In the genomic region with DNA sequence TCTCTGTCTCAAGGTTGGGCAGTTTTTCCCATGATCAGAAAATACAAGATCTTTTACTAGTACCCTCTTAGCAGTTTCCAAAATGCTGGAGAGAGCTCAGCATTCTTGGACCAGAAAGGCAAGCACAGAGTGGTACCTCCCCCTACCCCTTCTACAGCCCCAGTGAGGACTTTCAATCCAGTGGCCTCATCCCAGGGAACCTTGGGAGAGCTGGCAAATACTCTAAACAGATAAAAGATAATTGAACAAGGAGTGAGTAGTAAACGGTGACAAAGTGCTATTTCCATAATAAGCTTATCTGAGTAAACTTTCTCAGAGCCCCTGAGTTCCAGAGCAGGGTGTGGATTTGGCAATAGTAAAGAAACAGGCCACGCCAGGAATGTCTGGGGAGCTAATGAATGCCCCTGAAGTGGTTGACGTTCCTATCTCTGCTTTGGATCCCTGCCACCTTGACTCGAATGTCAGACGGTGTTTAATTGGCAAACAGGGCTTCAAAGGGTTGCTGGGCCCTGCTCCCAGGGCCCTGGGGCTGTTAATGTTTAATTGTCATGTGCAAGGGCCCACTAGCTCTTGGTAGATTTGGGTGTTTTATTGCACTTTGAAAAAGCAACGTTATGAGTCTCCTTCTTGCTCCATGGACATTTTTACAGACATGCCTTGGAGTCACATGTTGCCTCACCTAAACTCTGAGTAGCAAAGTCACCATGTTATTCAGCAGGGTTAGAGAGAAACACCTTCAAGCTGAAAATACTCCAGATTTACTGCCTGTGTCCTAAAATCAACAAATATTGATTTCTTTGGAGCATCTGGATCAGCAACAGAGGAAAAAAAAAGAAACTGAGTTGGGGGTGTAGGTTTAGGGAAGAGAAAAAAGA, we compare ENCODE assay signal across 16 cellular contexts.
A peak's percentile ranks its signal among the peaks of the same experiment; 100 is the strongest.
DNase-seq lines count a peak whose midpoint lies in the region; ATAC-seq, FAIRE-seq and TF ChIP-seq lines count a peak whose summit lies in the region.
"Had no signal": no experiment of that assay in that cellular context is flagged by ENCODE, and none has a peak within 500 bp of the region (broad histone marks: within the 10 kb centered on the region; RNA-seq: fewer than 3 reads in every experiment).

No MANE protein-coding gene starts in this region.

- H3K9me2 ChIP-seq in hepatocyte (replicated peaks; ENCODE audit: insufficient read depth) = no peaks in the 10 kb centered on the region

- H3K4me3 ChIP-seq in HEK293 (ENCODE audit: low read depth, low read length) = no peak overlapping the region
- no peak overlapping the region for H3K4me3 ChIP-seq in hepatocyte
- no peak overlapping the region for H3K4me3 ChIP-seq in pancreas
- no peak overlapping the region for H3K4me3 ChIP-seq in coronary artery
- H3K4me3 ChIP-seq: smooth muscle cell had no signal

- DNase-seq in NCI-H1105 (lab: John Stamatoyannopoulos, UW) (peak; percentile 8), hepatocyte (ENCODE audit: low spot score) (peak; percentile 88), pancreas (peak in 4 of 6 donors; percentile 62 to 88 (median 78)), coronary artery (ENCODE audit: low spot score) (no peak), HPDE6-E6E7 (ENCODE audit: extremely low spot score) (no peak), HEK293T (ENCODE audit: extremely low spot score) (no peak)
- DNase-seq: activated CD4-positive, alpha-beta T cell treated with anti-CD3 and anti-CD28 coated beads for 36 hours; activated T-cell treated with anti-CD3 and anti-CD28 coated beads, Interleukin-2, amount 50 U/mL, for 48 hours; CD4-positive, CD25-positive, alpha-beta regulatory T cell; immature natural killer cell; NCI-H1694 treated with DMSO at 0.1 percent for 48 hours; nephron progenitor cell; substantia nigra; SW 1271 had no signal

- intact Hi-C loops in pancreas (cut with DNase I) = no loop called here

- no peaks in the 10 kb centered on the region for H3K27me3 ChIP-seq in hepatocyte
- H3K27me3 ChIP-seq in pancreas = no peaks in the 10 kb centered on the region

- H4K20me1 ChIP-seq in hepatocyte (ENCODE audit: insufficient read depth, poor library complexity, severe bottlenecking) = no peaks in the 10 kb centered on the region

- POLR2A ChIA-PET in HEK293 (lab: Yijun Ruan, JAX) (interaction anchor here (0.6 to 1.0 kb wide), 4 partner anchors 18 to 486 kb away, joined by 3 to 6 read pairs (median 3); no protein-coding TSS in a partner anchor), HEK293T (lab: Yijun Ruan, JAX) (no interaction called here)

- H2AFZ ChIP-seq in hepatocyte = no peak overlapping the region

- TF ChIP-seq CTCF in HEK293 (tag by site-specific recombination; IDR thresholded peaks at IDR 0.05) = no peak
- TF ChIP-seq CTCF in hepatocyte (IDR thresholded peaks at IDR 0.05; ENCODE audit: poor library complexity) = no peak
- no peak for TF ChIP-seq CTCF in pancreas (IDR thresholded peaks at IDR 0.05)
- TF ChIP-seq CTCF in coronary artery (IDR thresholded peaks at IDR 0.05) = no peak

- H3K36me3 ChIP-seq in HEK293 (ENCODE audit: control insufficient read depth in 2 of 2, insufficient read depth in 1 of 2, low read length in 2 of 2) (no peaks in the 10 kb centered on the region), hepatocyte (replicated peaks; ENCODE audit: insufficient read depth, low read depth) (no peaks in the 10 kb centered on the region), pancreas (no peaks in the 10 kb centered on the region)

- peak; percentile 88 to 96 (median 92) for ATAC-seq in pancreas
- ATAC-seq: activated CD4-positive, alpha-beta T cell treated with anti-CD3 and anti-CD28 coated beads for 36 hours had no signal

- CTCF ChIA-PET in HEK293 (lab: Yijun Ruan, JAX) = interaction anchor here (0.7 kb wide), 1 partner anchor 10 kb away, joined by 4 read pairs; no protein-coding TSS in a partner anchor
- CTCF ChIA-PET in HEK293T (lab: Yijun Ruan, JAX) = no interaction called here

- 5% methylated on average over 6 of the region's 6 CpGs for WGBS in hepatocyte (ENCODE audit: low lambda C conversion rate, missing lambda C conversion rate)
- WGBS in pancreas, 2 donors = 2 to 4% methylated on average over 6 of the region's 6 CpGs

- peak overlapping the region; percentile 17 for H3K4me2 ChIP-seq in hepatocyte
- H3K4me2 ChIP-seq: smooth muscle cell had no signal

- peaks cover 10% of the 10 kb centered on the region; the same call in 1 of the 2 replicates for H3K4me1 ChIP-seq in HEK293 (ENCODE audit: control insufficient read depth, insufficient read depth, low read length)
- peaks cover 15% of the 10 kb centered on the region for H3K4me1 ChIP-seq in hepatocyte (ENCODE audit: insufficient read depth)
- H3K4me1 ChIP-seq in pancreas = peaks cover 10 to 16% (median 14%) of the 10 kb centered on the region in 3 donors

- H3K27ac ChIP-seq in HEK293 (ENCODE audit: extremely low read depth, low read depth, low read length) (peak overlapping the region; percentile 61), hepatocyte (peak overlapping the region; percentile 91), pancreas (peak overlapping the region in 2 of 4 donors; percentile 20 to 39), coronary artery (no peak overlapping the region)

- H3K79me2 ChIP-seq in hepatocyte = no peaks in the 10 kb centered on the region

- H3K9me3 ChIP-seq in HEK293 (ENCODE audit: control insufficient read depth, insufficient read depth, low read depth, low read length) (no peaks in the 10 kb centered on the region), hepatocyte (ENCODE audit: low read depth) (no peaks in the 10 kb centered on the region), pancreas (no peaks in the 10 kb centered on the region)

- no peak for FAIRE-seq in pancreas (lab: Jason Lieb, UNC)

TF ChIP-seq in HEK293, 187 proteins besides CTCF, POLR2A, EP300 and RAD21 (continues in another document):
- TF ChIP-seq ZNF623 (tag by site-specific recombination; IDR thresholded peaks at IDR 0.05) = peak; percentile 36; the same call in 1 of the 2 replicates
- TF ChIP-seq ZNF354C (tag by site-specific recombination; IDR thresholded peaks at IDR 0.05; ENCODE audit: borderline replicate concordance, low read depth) = no peak
- peak; percentile 37; the same call in 1 of the 2 replicates for TF ChIP-seq ZFP69B (tag by site-specific recombination; IDR thresholded peaks at IDR 0.05)
- peak; percentile 89 for TF ChIP-seq GLIS1 (tag by site-specific recombination; IDR thresholded peaks at IDR 0.05)
- 0 out of 2 replicates have a peak, but pooled peaks have one; percentile 16 for TF ChIP-seq ZBTB17 (tag by site-specific recombination; IDR thresholded peaks at IDR 0.05)
- TF ChIP-seq HOXD13 (CRISPR knock-in tag; IDR thresholded peaks at IDR 0.05; ENCODE audit: borderline replicate concordance) = 0 out of 2 replicates have a peak, but pooled peaks have one; percentile 12
- TF ChIP-seq ZNF24 (tag by site-specific recombination; IDR thresholded peaks at IDR 0.05) = no peak
- TF ChIP-seq, protein P1, sequence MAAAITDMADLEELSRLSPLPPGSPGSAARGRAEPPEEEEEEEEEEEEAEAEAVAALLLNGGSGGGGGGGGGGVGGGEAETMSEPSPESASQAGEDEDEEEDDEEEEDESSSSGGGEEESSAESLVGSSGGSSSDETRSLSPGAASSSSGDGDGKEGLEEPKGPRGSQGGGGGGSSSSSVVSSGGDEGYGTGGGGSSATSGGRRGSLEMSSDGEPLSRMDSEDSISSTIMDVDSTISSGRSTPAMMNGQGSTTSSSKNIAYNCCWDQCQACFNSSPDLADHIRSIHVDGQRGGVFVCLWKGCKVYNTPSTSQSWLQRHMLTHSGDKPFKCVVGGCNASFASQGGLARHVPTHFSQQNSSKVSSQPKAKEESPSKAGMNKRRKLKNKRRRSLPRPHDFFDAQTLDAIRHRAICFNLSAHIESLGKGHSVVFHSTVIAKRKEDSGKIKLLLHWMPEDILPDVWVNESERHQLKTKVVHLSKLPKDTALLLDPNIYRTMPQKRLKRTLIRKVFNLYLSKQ (tag by site-specific recombination; IDR thresholded peaks at IDR 0.05; ENCODE audit: borderline replicate concordance) = no peak
- peak; percentile 52; the same call in 1 of the 2 replicates for TF ChIP-seq TCF7L2 (IDR thresholded peaks at IDR 0.05; ENCODE audit: borderline replicate concordance, low read depth, low read length)
- peak; percentile 78 for TF ChIP-seq OSR2 (tag by site-specific recombination; IDR thresholded peaks at IDR 0.05)
- peak; percentile 77 for TF ChIP-seq FEZF1 (tag by site-specific recombination; IDR thresholded peaks at IDR 0.05)

TF ChIP-seq in HEK293T, 16 proteins besides CTCF, POLR2A, EP300 and RAD21:
- no peak for TF ChIP-seq FOXK2 (IDR thresholded peaks at IDR 0.05)
- no peak for TF ChIP-seq HDGF (IDR thresholded peaks at IDR 0.05; ENCODE audit: borderline replicate concordance)
- TF ChIP-seq LEF1 (IDR thresholded peaks at IDR 0.05; ENCODE audit: borderline replicate concordance) = no peak

Comparison
In these comparisons a context has a peak if more than half of its experiments do, and no peak if none do; other contexts are left out.
1. H3K27ac ChIP-seq: peak in HEK293 (single experiment) and hepatocyte (single experiment); none in coronary artery (0 of 2).
2. DNase-seq: peak in NCI-H1105 (single experiment), hepatocyte (single experiment) and pancreas (4 of 6); none in coronary artery (single experiment), HPDE6-E6E7 (single experiment) and HEK293T (single experiment).